Comparison of ENCODE assay signal across 26 cellular contexts in the genomic region with DNA sequence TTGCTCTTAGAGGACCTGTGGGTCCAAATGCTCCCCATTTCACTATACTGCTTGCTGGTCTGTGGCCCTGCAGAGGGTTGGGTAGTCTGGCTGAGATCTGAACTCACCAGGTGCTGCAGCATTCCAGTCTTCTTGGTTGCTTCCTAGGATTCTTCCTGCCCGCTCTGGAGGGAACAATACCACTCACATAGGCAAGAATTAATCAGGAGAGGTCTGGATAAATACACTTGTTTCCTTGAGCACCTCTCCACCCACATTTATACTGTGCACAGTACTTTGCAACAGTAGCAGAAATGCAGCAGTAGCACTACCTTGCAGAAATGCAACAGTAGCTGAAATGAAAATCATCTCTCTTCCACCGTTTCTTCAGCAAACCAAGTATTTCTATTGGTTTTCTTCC.
"Had no signal": no experiment of that assay in that cellular context is flagged by ENCODE, and none has a peak within 500 bp of the region (broad histone marks: within the 10 kb centered on the region; RNA-seq: fewer than 3 reads in every experiment).

No MANE protein-coding gene starts in this region.

- H3K36me3 Mint-ChIP-seq: immature natural killer cell; memory B cell; naive thymus-derived CD4-positive, alpha-beta T cell; natural killer cell treated with Interleukin-12 subunit alpha and Interleukin-12 subunit beta and Interleukin-15 and Interleukin-18, amount 100 ng/mL, for 72 hours; stimulated activated memory B cell treated with anti-CD40 and anti-IgM and Interleukin-4, amounts not matched to agents 10 μg/mL and 1 μg/mL and 100 μg/mL, for 72 hours had no signal

- H3K4me3 Mint-ChIP-seq: immature natural killer cell; memory B cell; naive thymus-derived CD4-positive, alpha-beta T cell; natural killer cell treated with Interleukin-12 subunit alpha and Interleukin-12 subunit beta and Interleukin-15 and Interleukin-18, amount 100 ng/mL, for 72 hours; stimulated activated memory B cell treated with anti-CD40 and anti-IgM and Interleukin-4, amounts not matched to agents 10 μg/mL and 1 μg/mL and 100 μg/mL, for 72 hours; stimulated activated naive CD8-positive, alpha-beta T cell treated with anti-CD3 and anti-CD28 coated beads, Interleukin-15, amount 100 ng/mL, for 72 hours; type B pancreatic cell had no signal

- H3K27ac ChIP-seq: left ventricle myocardium inferior, ovary, right atrium auricular region, right lobe of liver, tibial nerve, vagina had no signal

- H3K27me3 ChIP-seq: ovary, right atrium auricular region, right lobe of liver, tibial nerve, vagina had no signal

- H3K36me3 ChIP-seq: ovary had no signal

- H3K4me2 ChIP-seq: smooth muscle cell had no signal

- DNase-seq: hypothalamus; kidney; left colon; left ventricle myocardium inferior; midbrain; mucosa of descending colon; naive thymus-derived CD4-positive, alpha-beta T cell; ovary; right lobe of liver; stimulated activated CD4-positive, alpha-beta T cell treated with anti-CD3 and anti-CD28 coated beads, Interleukin-1b, Interleukin-23, amount 100 ng/mL, for 48 hours; stimulated activated CD4-positive, alpha-beta T cell treated with anti-CD3 and anti-CD28 coated beads, Interleukin-2, amount 100 ng/mL, for 48 hours; stimulated activated CD4-positive, alpha-beta T cell treated with anti-CD3 and anti-CD28 coated beads, Interleukin-4, amount 100 ng/mL, for 4 hours; stimulated activated CD8-positive, alpha-beta memory T cell treated with anti-CD3 and anti-CD28 coated beads, Interleukin-4, amount 100 ng/mL, for 48 hours; stimulated activated naive CD4-positive, alpha-beta T cell treated with Interleukin-2 at 50 U/mL for 16 hours; stimulated activated naive CD8-positive, alpha-beta T cell treated with anti-CD3 and anti-CD28 coated beads, Interleukin-15, amount 100 ng/mL, for 72 hours; substantia nigra had no signal

- H3K9me3 Mint-ChIP-seq: natural killer cell treated with Interleukin-12 subunit alpha and Interleukin-12 subunit beta and Interleukin-15 and Interleukin-18, amount 100 ng/mL, for 72 hours; stimulated activated memory B cell treated with anti-CD40 and anti-IgM and Interleukin-4, amounts not matched to agents 10 μg/mL and 1 μg/mL and 100 μg/mL, for 72 hours; type B pancreatic cell had no signal

- H3K9me3 ChIP-seq: left ventricle myocardium inferior, mucosa of descending colon, ovary, right atrium auricular region, right lobe of liver, tibial nerve, vagina had no signal

- H3K27ac Mint-ChIP-seq: memory B cell; naive thymus-derived CD4-positive, alpha-beta T cell; natural killer cell treated with Interleukin-12 subunit alpha and Interleukin-12 subunit beta and Interleukin-15 and Interleukin-18, amount 100 ng/mL, for 72 hours; progenitor cell of endocrine pancreas; stimulated activated memory B cell treated with anti-CD40 and anti-IgM and Interleukin-4, amounts not matched to agents 10 μg/mL and 1 μg/mL and 100 μg/mL, for 72 hours; stimulated activated naive CD8-positive, alpha-beta T cell treated with anti-CD3 and anti-CD28 coated beads, Interleukin-15, amount 100 ng/mL, for 72 hours; type B pancreatic cell had no signal

- H3K4me3 ChIP-seq: left ventricle myocardium inferior, mucosa of descending colon, ovary, right atrium auricular region, right lobe of liver, smooth muscle cell, tibial nerve, vagina had no signal

- H3K4me1 ChIP-seq: left ventricle myocardium inferior, right atrium auricular region, right lobe of liver, tibial nerve, vagina had no signal

- H3K27me3 Mint-ChIP-seq: progenitor cell of endocrine pancreas; stimulated activated memory B cell treated with anti-CD40 and anti-IgM and Interleukin-4, amounts not matched to agents 10 μg/mL and 1 μg/mL and 100 μg/mL, for 72 hours; stimulated activated naive CD8-positive, alpha-beta T cell treated with anti-CD3 and anti-CD28 coated beads, Interleukin-15, amount 100 ng/mL, for 72 hours; type B pancreatic cell had no signal

- ATAC-seq: left colon; mucosa of descending colon; right lobe of liver; stimulated activated memory B cell treated with anti-CD40 and anti-IgM and Interleukin-4, amounts not matched to agents 10 μg/mL and 1 μg/mL and 100 μg/mL, for 72 hours; stimulated activated naive CD8-positive, alpha-beta T cell treated with anti-CD3 and anti-CD28 coated beads, Interleukin-15, amount 100 ng/mL, for 72 hours had no signal

- H3K4me1 Mint-ChIP-seq: memory B cell; naive thymus-derived CD4-positive, alpha-beta T cell; stimulated activated memory B cell treated with anti-CD40 and anti-IgM and Interleukin-4, amounts not matched to agents 10 μg/mL and 1 μg/mL and 100 μg/mL, for 72 hours; stimulated activated naive CD8-positive, alpha-beta T cell treated with anti-CD3 and anti-CD28 coated beads, Interleukin-15, amount 100 ng/mL, for 72 hours had no signal
